In the genomic region with DNA sequence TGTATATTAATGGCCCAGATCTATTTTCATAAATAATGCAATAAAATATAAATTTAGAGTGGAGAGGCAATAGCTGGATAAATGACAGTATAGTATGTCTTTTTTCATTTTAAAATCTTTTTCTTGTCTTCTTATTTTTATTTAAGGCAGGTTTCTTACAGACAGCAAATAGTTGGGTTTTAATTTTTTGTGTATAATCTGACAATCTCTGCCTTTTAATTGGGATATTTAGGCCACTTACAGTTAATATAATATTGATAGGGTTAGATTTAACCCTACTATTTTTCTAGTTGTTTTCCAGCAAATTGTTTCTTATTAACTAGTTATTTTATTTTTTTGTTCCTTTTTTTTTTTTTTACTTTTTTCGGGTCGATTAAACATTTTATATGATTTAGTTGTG, we compare ENCODE assay signal across 2 cellular contexts.
TF ChIP-seq lines count a peak whose summit lies in the region.

No MANE protein-coding gene starts in this region.

TF ChIP-seq in HepG2, 621 proteins besides CTCF, POLR2A, EP300 and RAD21:
- TF ChIP-seq, protein P1, sequence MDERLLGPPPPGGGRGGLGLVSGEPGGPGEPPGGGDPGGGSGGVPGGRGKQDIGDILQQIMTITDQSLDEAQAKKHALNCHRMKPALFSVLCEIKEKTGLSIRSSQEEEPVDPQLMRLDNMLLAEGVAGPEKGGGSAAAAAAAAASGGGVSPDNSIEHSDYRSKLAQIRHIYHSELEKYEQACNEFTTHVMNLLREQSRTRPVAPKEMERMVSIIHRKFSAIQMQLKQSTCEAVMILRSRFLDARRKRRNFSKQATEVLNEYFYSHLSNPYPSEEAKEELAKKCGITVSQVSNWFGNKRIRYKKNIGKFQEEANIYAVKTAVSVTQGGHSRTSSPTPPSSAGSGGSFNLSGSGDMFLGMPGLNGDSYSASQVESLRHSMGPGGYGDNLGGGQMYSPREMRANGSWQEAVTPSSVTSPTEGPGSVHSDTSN (CRISPR knock-in tag; IDR thresholded peaks at IDR 0.05) = no peak
- TF ChIP-seq ARNTL (CRISPR knock-in tag; IDR thresholded peaks at IDR 0.05) (no peak), ZFP82 (CRISPR knock-in tag; IDR thresholded peaks at IDR 0.05; ENCODE audit: borderline replicate concordance) (no peak), ZNF782 (CRISPR knock-in tag; IDR thresholded peaks at IDR 0.05; ENCODE audit: borderline replicate concordance) (no peak), MEIS1 (CRISPR knock-in tag; IDR thresholded peaks at IDR 0.05; ENCODE audit: borderline replicate concordance) (no peak), ZBTB26 (CRISPR knock-in tag; IDR thresholded peaks at IDR 0.05; ENCODE audit: borderline replicate concordance) (no peak), NCOR1 (IDR thresholded peaks at IDR 0.05; ENCODE audit: borderline replicate concordance, low read length) (no peak), MYNN (CRISPR knock-in tag; IDR thresholded peaks at IDR 0.05; ENCODE audit: low read depth) (no peak), IKZF4 (CRISPR knock-in tag; IDR thresholded peaks at IDR 0.05; ENCODE audit: borderline replicate concordance, low read depth, not compliant biosample characterization) (no peak), ZNF224 (CRISPR knock-in tag; IDR thresholded peaks at IDR 0.05) (no peak), ZNF280D (CRISPR knock-in tag; IDR thresholded peaks at IDR 0.05) (no peak)
- TF ChIP-seq, protein P2, sequence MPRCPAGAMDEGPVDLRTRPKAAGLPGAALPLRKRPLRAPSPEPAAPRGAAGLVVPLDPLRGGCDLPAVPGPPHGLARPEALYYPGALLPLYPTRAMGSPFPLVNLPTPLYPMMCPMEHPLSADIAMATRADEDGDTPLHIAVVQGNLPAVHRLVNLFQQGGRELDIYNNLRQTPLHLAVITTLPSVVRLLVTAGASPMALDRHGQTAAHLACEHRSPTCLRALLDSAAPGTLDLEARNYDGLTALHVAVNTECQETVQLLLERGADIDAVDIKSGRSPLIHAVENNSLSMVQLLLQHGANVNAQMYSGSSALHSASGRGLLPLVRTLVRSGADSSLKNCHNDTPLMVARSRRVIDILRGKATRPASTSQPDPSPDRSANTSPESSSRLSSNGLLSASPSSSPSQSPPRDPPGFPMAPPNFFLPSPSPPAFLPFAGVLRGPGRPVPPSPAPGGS (CRISPR knock-in tag; IDR thresholded peaks at IDR 0.05) = no peak

TF ChIP-seq in K562, 482 proteins besides CTCF, POLR2A, EP300 and RAD21:
- TF ChIP-seq MAFK (IDR thresholded peaks at IDR 0.05; ENCODE audit: low read length) (no peak), SMC3 (conservative IDR thresholded peaks at IDR 0.05; ENCODE audit: insufficient read depth, low read depth, low read length) (no peak), ELF2 (CRISPR knock-in tag; IDR thresholded peaks at IDR 0.05) (no peak), C11orf30 (IDR thresholded peaks at IDR 0.05; ENCODE audit: low read depth) (no peak), STAG1 (CRISPR knock-in tag; IDR thresholded peaks at IDR 0.05; ENCODE audit: borderline replicate concordance) (no peak), ZNF507 (tag; conservative IDR thresholded peaks at IDR 0.05) (peak; percentile 83)
